In genomic region chr14:94044476-94045091, GRCh38 we compare ENCODE assay signal across 23 cellular contexts. TPM values are rescaled to one million over a fixed set of nuclear protein-coding genes. Genes with fewer than 3 reads are reported as not detected.
"Had no signal": no experiment of that assay in that cellular context is flagged by ENCODE, and none has a peak within 500 bp of the region (broad histone marks: within the 10 kb centered on the region; RNA-seq: fewer than 3 reads in every experiment).

No MANE protein-coding gene starts in this region.

- H3K27me3 Mint-ChIP-seq: activated naive CD8-positive, alpha-beta T cell treated with anti-CD3 and anti-CD28 coated beads, Interleukin-2, amount 50 U/mL, for 24 hours; naive B cell had no signal

- H3K4me3 Mint-ChIP-seq: activated naive CD8-positive, alpha-beta T cell treated with anti-CD3 and anti-CD28 coated beads, Interleukin-2, amount 50 U/mL, for 24 hours; activated T-helper 1 cell treated with anti-CD3 and anti-CD28 coated beads, Interleukin-12 subunit alpha, Interleukin-12 subunit beta, Interleukin-2, Interleukin-4 antibody, amounts not matched to agents 30 ng/mL and 10 ng/mL and 1 ng/mL, durations not matched to agents 14 hours and 24 hours and 36 hours had no signal

- H3K27me3 ChIP-seq: ascending aorta, gastrocnemius medialis, ovary, tibial artery, uterus had no signal

- H3K36me3 ChIP-seq: ovary, uterus had no signal

- DNase-seq: activated CD4-positive, alpha-beta T cell treated with anti-CD3 and anti-CD28 coated beads, Interleukin-2, amount 50 U/mL, for 4 hours; activated naive CD4-positive, alpha-beta T cell; activated naive CD8-positive, alpha-beta T cell treated with anti-CD3 and anti-CD28 coated beads, Interleukin-2, amount 50 U/mL, for 24 hours; cerebellar nuclear complex; effector CD4-positive, alpha-beta T cell; gastrocnemius medialis; kidney glomerular epithelial cell; left ventricle myocardium inferior; naive B cell; stimulated activated CD4-positive, alpha-beta T cell treated with anti-CD3 and anti-CD28 coated beads, Interleukin-1b, Interleukin-23, amount 100 ng/mL, for 48 hours; stimulated activated CD8-positive, alpha-beta memory T cell treated with anti-CD3 and anti-CD28 coated beads, Interleukin-4, amount 100 ng/mL, for 48 hours; stimulated activated naive CD4-positive, alpha-beta T cell treated with Interleukin-2 at 50 U/mL for 16 hours; T-helper 2 cell had no signal

- ATAC-seq: activated naive CD8-positive, alpha-beta T cell treated with anti-CD3 and anti-CD28 coated beads, Interleukin-2, amount 50 U/mL, for 24 hours; esophagus mucosa; gastrocnemius medialis; mucosa of descending colon had no signal

- H3K4me3 ChIP-seq: ascending aorta, gastrocnemius medialis, left ventricle myocardium inferior, mucosa of descending colon, ovary, tibial artery, uterus had no signal

- H3K9me3 Mint-ChIP-seq: activated naive CD8-positive, alpha-beta T cell treated with anti-CD3 and anti-CD28 coated beads, Interleukin-2, amount 50 U/mL, for 24 hours; activated T-helper 1 cell treated with anti-CD3 and anti-CD28 coated beads, Interleukin-12 subunit alpha, Interleukin-12 subunit beta, Interleukin-2, Interleukin-4 antibody, amounts not matched to agents 30 ng/mL and 10 ng/mL and 1 ng/mL, durations not matched to agents 14 hours and 24 hours and 36 hours; naive B cell had no signal

- H3K4me1 Mint-ChIP-seq: activated naive CD8-positive, alpha-beta T cell treated with anti-CD3 and anti-CD28 coated beads, Interleukin-2, amount 50 U/mL, for 24 hours had no signal

- H3K9me3 ChIP-seq: ascending aorta, gastrocnemius medialis, left ventricle myocardium inferior, mucosa of descending colon, ovary, tibial artery, uterus had no signal

- H3K4me1 ChIP-seq: uterus had no signal

- H3K27ac ChIP-seq: ascending aorta, gastrocnemius medialis, left ventricle myocardium inferior, ovary, tibial artery, uterus had no signal

- H3K27ac Mint-ChIP-seq: activated naive CD8-positive, alpha-beta T cell treated with anti-CD3 and anti-CD28 coated beads, Interleukin-2, amount 50 U/mL, for 24 hours had no signal

RNA-seq across cellular contexts. Expression of gene IFI27L1, which starts 36.5 kb away (rescaled TPM):
- total RNA-seq: ascending aorta had no signal

RNA-seq across cellular contexts. Expression of gene CCDC197, which starts 47.5 kb away (rescaled TPM):
- total RNA-seq: ascending aorta, esophagus mucosa, mucosa of descending colon, ovary, pulmonary artery endothelial cell, SK-MEL-5, subcutaneous adipose tissue, uterus had no signal
- polyA plus RNA-seq: ovary had no signal
